In genomic region chr17:750431-751037, GRCh38 we compare ENCODE assay signal across 8 cellular contexts. TPM values are rescaled to one million over a fixed set of nuclear protein-coding genes. Genes with fewer than 3 reads are reported as not detected.
DNase-seq lines count a peak whose midpoint lies in the region; ATAC-seq and TF ChIP-seq lines count a peak whose summit lies in the region.

No MANE protein-coding gene starts in this region.

- no peak for ATAC-seq in activated CD8-positive, alpha-beta memory T cell treated with anti-CD3 and anti-CD28 coated beads, Interleukin-2, amount 10 ng/mL, durations not matched to agents 7 days and 5 days
- ATAC-seq in T-cell (replicated peaks in 1 of 4) (no peak), GM21529 (IDR thresholded peaks at IDR 0.05; ENCODE audit: unreplicated experiment) (no peak), HG03565 (IDR thresholded peaks at IDR 0.05; ENCODE audit: unreplicated experiment) (no peak), right cardiac atrium (no peak)
- ATAC-seq in stimulated activated effector memory CD8-positive, alpha-beta T cell treated with anti-CD3 and anti-CD28 coated beads, Interleukin-12 subunit alpha, Interleukin-12 subunit beta, amount 100 ng/mL, for 72 hours: no peak

- intact Hi-C loops in right cardiac atrium (cut with DNase I): no loop called here

- peaks cover 38% of the 10 kb centered on the region for H3K36me3 Mint-ChIP-seq in activated CD8-positive, alpha-beta memory T cell treated with anti-CD3 and anti-CD28 coated beads, Interleukin-2, amount 10 ng/mL, durations not matched to agents 7 days and 5 days
- peaks cover 19% of the 10 kb centered on the region for H3K36me3 Mint-ChIP-seq in T-cell
- peaks cover 51% of the 10 kb centered on the region for H3K36me3 Mint-ChIP-seq in stimulated activated effector memory CD8-positive, alpha-beta T cell treated with anti-CD3 and anti-CD28 coated beads, Interleukin-12 subunit alpha, Interleukin-12 subunit beta, amount 100 ng/mL, for 72 hours

- CTCF ChIA-PET in activated CD8-positive, alpha-beta memory T cell treated with anti-CD3 and anti-CD28 coated beads, Interleukin-2, amount 10 ng/mL, durations not matched to agents 7 days and 5 days (lab: Charles Lee): interaction anchor here (1.0 to 3.1 kb wide), 9 partner anchors 10 to 338 kb away, joined by 3 to 19 read pairs (median 5); partner anchors contain the start of genes GLOD4, MRM3, TIMM22 and VPS53
- CTCF ChIA-PET in T-cell (lab: Charles Lee): interaction anchor here (0.5 to 1.0 kb wide), 4 partner anchors 32 to 251 kb away, joined by 3 to 4 read pairs (median 3); partner anchors contain the start of gene TIMM22 (in 1 of the 2)

- 85% methylated on average over 8 of the region's 8 CpGs for WGBS in right cardiac atrium

- peaks cover 3% of the 10 kb centered on the region for H3K9me3 Mint-ChIP-seq in activated CD8-positive, alpha-beta memory T cell treated with anti-CD3 and anti-CD28 coated beads, Interleukin-2, amount 10 ng/mL, durations not matched to agents 7 days and 5 days (ENCODE audit: low read depth)
- no peaks in the 10 kb centered on the region for H3K9me3 Mint-ChIP-seq in T-cell
- H3K9me3 Mint-ChIP-seq in stimulated activated effector memory CD8-positive, alpha-beta T cell treated with anti-CD3 and anti-CD28 coated beads, Interleukin-12 subunit alpha, Interleukin-12 subunit beta, amount 100 ng/mL, for 72 hours: no peaks in the 10 kb centered on the region

- H3K27ac Mint-ChIP-seq in activated CD8-positive, alpha-beta memory T cell treated with anti-CD3 and anti-CD28 coated beads, Interleukin-2, amount 10 ng/mL, durations not matched to agents 7 days and 5 days: peak overlapping the region; percentile 56
- H3K27ac Mint-ChIP-seq in T-cell: peak overlapping the region; percentile 49 to 53
- H3K27ac Mint-ChIP-seq in stimulated activated effector memory CD8-positive, alpha-beta T cell treated with anti-CD3 and anti-CD28 coated beads, Interleukin-12 subunit alpha, Interleukin-12 subunit beta, amount 100 ng/mL, for 72 hours: peak overlapping the region; percentile 96

- H3K27ac ChIP-seq in right cardiac atrium (ENCODE audit: low read length): no peak overlapping the region

- H3K27me3 Mint-ChIP-seq in activated CD8-positive, alpha-beta memory T cell treated with anti-CD3 and anti-CD28 coated beads, Interleukin-2, amount 10 ng/mL, durations not matched to agents 7 days and 5 days: no peaks in the 10 kb centered on the region
- no peaks in the 10 kb centered on the region for H3K27me3 Mint-ChIP-seq in T-cell

- peaks cover 2% of the 10 kb centered on the region for H3K4me1 ChIP-seq in right cardiac atrium (ENCODE audit: control insufficient read depth, insufficient read depth, low read length)

- H3K9me3 ChIP-seq in right cardiac atrium (ENCODE audit: control insufficient read depth, low read length): no peaks in the 10 kb centered on the region

- peak overlapping the region; percentile 89 for H3K4me3 Mint-ChIP-seq in activated CD8-positive, alpha-beta memory T cell treated with anti-CD3 and anti-CD28 coated beads, Interleukin-2, amount 10 ng/mL, durations not matched to agents 7 days and 5 days
- peak overlapping the region; percentile 91 to 98 (median 91) for H3K4me3 Mint-ChIP-seq in T-cell
- peak overlapping the region; percentile 96 for H3K4me3 Mint-ChIP-seq in stimulated activated effector memory CD8-positive, alpha-beta T cell treated with anti-CD3 and anti-CD28 coated beads, Interleukin-12 subunit alpha, Interleukin-12 subunit beta, amount 100 ng/mL, for 72 hours

- no peak for TF ChIP-seq CTCF in fibroblast of the aortic adventitia (IDR thresholded peaks at IDR 0.05; ENCODE audit: insufficient read depth, low read length)

- no peaks in the 10 kb centered on the region for H3K27me3 ChIP-seq in right cardiac atrium (ENCODE audit: control insufficient read depth, insufficient read depth)

- H3K4me3 ChIP-seq in fibroblast of the aortic adventitia (ENCODE audit: low read depth, low read length): peak overlapping the region; percentile 84
- no peak overlapping the region for H3K4me3 ChIP-seq in right cardiac atrium (ENCODE audit: low read length)

- DNase-seq in activated CD8-positive, alpha-beta memory T cell treated with anti-CD3 and anti-CD28 coated beads, Interleukin-2, amount 10 ng/mL, durations not matched to agents 7 days and 5 days: no peak
- no peak for DNase-seq in activated CD8-positive, alpha-beta memory T cell treated with anti-CD3 and anti-CD28 coated beads, Interleukin-2, amount 50 U/mL, for 4 hours
- DNase-seq in T-cell (no peak), fibroblast of the aortic adventitia (ENCODE audit: low read depth) (no peak), right cardiac atrium (no peak)
- no peak for DNase-seq in stimulated activated effector memory CD8-positive, alpha-beta T cell treated with anti-CD3 and anti-CD28 coated beads, Interleukin-12 subunit alpha, Interleukin-12 subunit beta, amount 100 ng/mL, for 72 hours (ENCODE audit: low spot score in 2 of 2)

- peaks cover 32% of the 10 kb centered on the region for H3K4me1 Mint-ChIP-seq in activated CD8-positive, alpha-beta memory T cell treated with anti-CD3 and anti-CD28 coated beads, Interleukin-2, amount 10 ng/mL, durations not matched to agents 7 days and 5 days
- H3K4me1 Mint-ChIP-seq in T-cell: peaks cover 32 to 43% (median 42%) of the 10 kb centered on the region in 3 donors
- H3K4me1 Mint-ChIP-seq in stimulated activated effector memory CD8-positive, alpha-beta T cell treated with anti-CD3 and anti-CD28 coated beads, Interleukin-12 subunit alpha, Interleukin-12 subunit beta, amount 100 ng/mL, for 72 hours: peaks cover 44% of the 10 kb centered on the region

- POLR2A ChIA-PET in T-cell (lab: Charles Lee): no interaction called here

RNA-seq across cellular contexts. Expression of gene GEMIN4, which starts 1.5 kb away (rescaled TPM):
- total RNA-seq in activated CD8-positive, alpha-beta memory T cell treated with anti-CD3 and anti-CD28 coated beads, Interleukin-2, amount 10 ng/mL, durations not matched to agents 7 days and 5 days: 10 to 100 TPM; 40.8 to 43.0 TPM
- total RNA-seq in T-cell (10 to 100 TPM; 19.6 to 38.2 (median 36.0) TPM), fibroblast of the aortic adventitia (ENCODE audit: low replicate concordance) (16.7 and 21.3 TPM in 2 replicates), right cardiac atrium (10 to 100 TPM; 12.5 to 15.7 (median 15.1) TPM)
- polyA plus RNA-seq in right cardiac atrium: 5.6 TPM

RNA-seq across cellular contexts. Expression of gene TLCD3A, which starts 18.1 kb away (rescaled TPM):
- total RNA-seq in activated CD8-positive, alpha-beta memory T cell treated with anti-CD3 and anti-CD28 coated beads, Interleukin-2, amount 10 ng/mL, durations not matched to agents 7 days and 5 days: 10 to 100 TPM in 1 of 2 experiments, 1 to 10 TPM in 1; 8.4 to 10.2 TPM
- total RNA-seq in T-cell (1 to 10 TPM; 1.3 to 3.0 (median 2.2) TPM), fibroblast of the aortic adventitia (ENCODE audit: low replicate concordance) (12.9 and 27.5 TPM in 2 replicates), right cardiac atrium (1 to 10 TPM; 3.2 to 5.0 (median 4.1) TPM)
- 1.7 TPM for polyA plus RNA-seq in right cardiac atrium

RNA-seq across cellular contexts. Expression of gene GLOD4, which starts 31.5 kb away (rescaled TPM):
- total RNA-seq in activated CD8-positive, alpha-beta memory T cell treated with anti-CD3 and anti-CD28 coated beads, Interleukin-2, amount 10 ng/mL, durations not matched to agents 7 days and 5 days: 10 to 100 TPM; 45.1 to 56.3 TPM
- total RNA-seq in T-cell: 10 to 100 TPM; 66.9 to 85.1 (median 76.8) TPM
- total RNA-seq in fibroblast of the aortic adventitia (ENCODE audit: low replicate concordance): 49.9 and 75.6 TPM in 2 replicates
- 10 to 100 TPM; 32.4 to 42.9 (median 36.1) TPM for total RNA-seq in right cardiac atrium
- 23.6 TPM for polyA plus RNA-seq in right cardiac atrium

RNA-seq across cellular contexts. Expression of gene MRM3, which starts 31.6 kb away (rescaled TPM):
- total RNA-seq in activated CD8-positive, alpha-beta memory T cell treated with anti-CD3 and anti-CD28 coated beads, Interleukin-2, amount 10 ng/mL, durations not matched to agents 7 days and 5 days: 10 to 100 TPM; 21.7 to 26.5 TPM
- 10 to 100 TPM; 23.0 to 34.1 (median 25.6) TPM for total RNA-seq in T-cell
- total RNA-seq in fibroblast of the aortic adventitia (ENCODE audit: low replicate concordance): 15.8 and 21.7 TPM in 2 replicates
- 10 to 100 TPM; 15.6 to 19.2 (median 17.9) TPM for total RNA-seq in right cardiac atrium
- polyA plus RNA-seq in right cardiac atrium: 20.0 TPM

RNA-seq across cellular contexts. Expression of gene VPS53, which starts 35.9 kb away (rescaled TPM):
- 10 to 100 TPM; 63.9 to 66.3 TPM for total RNA-seq in activated CD8-positive, alpha-beta memory T cell treated with anti-CD3 and anti-CD28 coated beads, Interleukin-2, amount 10 ng/mL, durations not matched to agents 7 days and 5 days
- total RNA-seq in T-cell (10 to 100 TPM; 58.7 to 88.1 (median 70.6) TPM), fibroblast of the aortic adventitia (ENCODE audit: low replicate concordance) (14.3 and 29.5 TPM in 2 replicates), right cardiac atrium (10 to 100 TPM; 37.8 to 58.9 (median 44.7) TPM)
- 9.6 TPM for polyA plus RNA-seq in right cardiac atrium
